18 cellular contexts compared by ENCODE assay signal in genomic region chr17:76426853-76427252, GRCh38. TPM values are rescaled to one million over a fixed set of nuclear protein-coding genes. Genes with fewer than 3 reads are reported as not detected.
"Had no signal": no experiment of that assay in that cellular context is flagged by ENCODE, and none has a peak within 500 bp of the region (broad histone marks: within the 10 kb centered on the region; RNA-seq: fewer than 3 reads in every experiment).

No MANE protein-coding gene starts in this region.

- DNase-seq: activated CD4-positive, alpha-beta T cell treated with anti-CD3 and anti-CD28 coated beads for 48 hours; activated CD8-positive, alpha-beta memory T cell treated with anti-CD3 and anti-CD28 coated beads, Interleukin-2, amount 50 U/mL, for 48 hours; activated CD8-positive, alpha-beta T cell treated with anti-CD3 and anti-CD28 coated beads, Interleukin-2, amount 10 ng/mL, durations not matched to agents 7 days and 5 days; central memory CD4-positive, alpha-beta T cell; cortex of kidney; effector memory CD4-positive, alpha-beta T cell; immature natural killer cell; natural killer cell; occipital lobe; stimulated activated CD4-positive, alpha-beta T cell treated with anti-CD3 and anti-CD28 coated beads, Interleukin-12 subunit alpha, Interleukin-12 subunit beta, amount 100 ng/mL, for 4 hours; stimulated activated naive CD8-positive, alpha-beta T cell treated with anti-CD3 and anti-CD28 coated beads, Interleukin-15, Interleukin-2, amounts not matched to agents 100 U/mL and 50 U/mL, for 24 hours; T-helper 9 cell; upper lobe of right lung had no signal

- H3K4me3 Mint-ChIP-seq: activated CD8-positive, alpha-beta T cell treated with anti-CD3 and anti-CD28 coated beads, Interleukin-2, amount 10 ng/mL, durations not matched to agents 7 days and 5 days; immature natural killer cell; natural killer cell had no signal

- H3K27me3 ChIP-seq: upper lobe of right lung had no signal

- H3K36me3 ChIP-seq: upper lobe of right lung had no signal

- H3K27ac Mint-ChIP-seq: activated CD8-positive, alpha-beta T cell treated with anti-CD3 and anti-CD28 coated beads, Interleukin-2, amount 10 ng/mL, durations not matched to agents 7 days and 5 days; immature natural killer cell; natural killer cell had no signal

- H3K4me3 ChIP-seq: lung, upper lobe of right lung had no signal

- H3K9me3 Mint-ChIP-seq: immature natural killer cell, natural killer cell had no signal

- H3K36me3 Mint-ChIP-seq: natural killer cell had no signal

- H3K9me3 ChIP-seq: upper lobe of right lung had no signal

- ATAC-seq: activated CD8-positive, alpha-beta T cell treated with anti-CD3 and anti-CD28 coated beads, Interleukin-2, amount 10 ng/mL, durations not matched to agents 7 days and 5 days; natural killer cell; stimulated activated naive CD8-positive, alpha-beta T cell treated with anti-CD3 and anti-CD28 coated beads, Interleukin-15, Interleukin-2, amounts not matched to agents 100 U/mL and 50 U/mL, for 24 hours; upper lobe of right lung had no signal

RNA-seq across cellular contexts. Expression of gene AANAT, which starts 40.5 kb away (rescaled TPM):
- total RNA-seq: activated CD8-positive, alpha-beta T cell treated with anti-CD3 and anti-CD28 coated beads, Interleukin-2, amount 10 ng/mL, durations not matched to agents 7 days and 5 days; glomerular endothelial cell; occipital lobe; pulmonary artery endothelial cell; temporal lobe; upper lobe of right lung had no signal
- polyA plus RNA-seq: esophagus had no signal
